1 cellular context compared by ENCODE assay signal in the genomic region with DNA sequence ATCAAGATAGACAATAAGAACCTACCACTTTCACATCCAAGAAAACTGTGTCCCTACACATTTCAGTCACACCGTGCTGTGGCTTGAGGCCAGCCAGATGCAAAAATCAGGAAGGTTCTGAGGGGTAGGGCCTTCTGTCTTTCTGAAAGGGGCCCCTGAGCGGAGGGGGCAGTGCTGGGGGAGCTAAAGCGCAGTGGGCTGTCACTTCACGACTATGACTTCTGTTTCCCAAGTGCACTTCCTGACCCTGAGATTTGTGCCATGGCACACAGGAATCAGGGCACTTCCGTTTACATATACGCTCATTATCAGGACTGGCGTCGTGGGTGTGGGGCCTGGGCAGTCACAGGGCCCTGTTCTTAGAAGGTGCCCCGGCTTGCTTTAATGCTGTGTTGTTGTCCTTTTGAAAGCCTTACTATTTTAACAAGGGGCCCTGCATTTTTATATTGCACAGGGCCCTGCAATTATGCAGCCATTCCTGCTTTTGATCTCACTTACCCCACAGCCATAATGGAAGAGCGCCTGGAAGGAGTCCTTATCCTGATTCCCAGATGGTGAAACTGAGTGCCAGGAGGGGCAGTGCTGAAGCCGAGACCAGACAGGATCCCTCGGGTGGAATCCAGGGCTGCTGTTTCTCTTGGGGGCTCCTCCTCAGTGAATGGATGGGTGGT.
TF ChIP-seq lines count a peak whose summit lies in the region.

No MANE protein-coding gene starts in this region.

TF ChIP-seq in HepG2, 621 proteins besides CTCF, POLR2A, EP300 and RAD21 (continued from another document and continues in another):
- TF ChIP-seq, protein P1, sequence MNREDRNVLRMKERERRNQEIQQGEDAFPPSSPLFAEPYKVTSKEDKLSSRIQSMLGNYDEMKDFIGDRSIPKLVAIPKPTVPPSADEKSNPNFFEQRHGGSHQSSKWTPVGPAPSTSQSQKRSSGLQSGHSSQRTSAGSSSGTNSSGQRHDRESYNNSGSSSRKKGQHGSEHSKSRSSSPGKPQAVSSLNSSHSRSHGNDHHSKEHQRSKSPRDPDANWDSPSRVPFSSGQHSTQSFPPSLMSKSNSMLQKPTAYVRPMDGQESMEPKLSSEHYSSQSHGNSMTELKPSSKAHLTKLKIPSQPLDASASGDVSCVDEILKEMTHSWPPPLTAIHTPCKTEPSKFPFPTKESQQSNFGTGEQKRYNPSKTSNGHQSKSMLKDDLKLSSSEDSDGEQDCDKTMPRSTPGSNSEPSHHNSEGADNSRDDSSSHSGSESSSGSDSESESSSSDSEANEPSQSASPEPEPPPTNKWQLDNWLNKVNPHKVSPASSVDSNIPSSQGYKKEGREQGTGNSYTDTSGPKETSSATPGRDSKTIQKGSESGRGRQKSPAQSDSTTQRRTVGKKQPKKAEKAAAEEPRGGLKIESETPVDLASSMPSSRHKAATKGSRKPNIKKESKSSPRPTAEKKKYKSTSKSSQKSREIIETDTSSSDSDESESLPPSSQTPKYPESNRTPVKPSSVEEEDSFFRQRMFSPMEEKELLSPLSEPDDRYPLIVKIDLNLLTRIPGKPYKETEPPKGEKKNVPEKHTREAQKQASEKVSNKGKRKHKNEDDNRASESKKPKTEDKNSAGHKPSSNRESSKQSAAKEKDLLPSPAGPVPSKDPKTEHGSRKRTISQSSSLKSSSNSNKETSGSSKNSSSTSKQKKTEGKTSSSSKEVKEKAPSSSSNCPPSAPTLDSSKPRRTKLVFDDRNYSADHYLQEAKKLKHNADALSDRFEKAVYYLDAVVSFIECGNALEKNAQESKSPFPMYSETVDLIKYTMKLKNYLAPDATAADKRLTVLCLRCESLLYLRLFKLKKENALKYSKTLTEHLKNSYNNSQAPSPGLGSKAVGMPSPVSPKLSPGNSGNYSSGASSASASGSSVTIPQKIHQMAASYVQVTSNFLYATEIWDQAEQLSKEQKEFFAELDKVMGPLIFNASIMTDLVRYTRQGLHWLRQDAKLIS (CRISPR knock-in tag; IDR thresholded peaks at IDR 0.05) = no peak
- TF ChIP-seq ZNF678 (CRISPR knock-in tag; IDR thresholded peaks at IDR 0.05) = no peak
- TF ChIP-seq, protein P2, sequence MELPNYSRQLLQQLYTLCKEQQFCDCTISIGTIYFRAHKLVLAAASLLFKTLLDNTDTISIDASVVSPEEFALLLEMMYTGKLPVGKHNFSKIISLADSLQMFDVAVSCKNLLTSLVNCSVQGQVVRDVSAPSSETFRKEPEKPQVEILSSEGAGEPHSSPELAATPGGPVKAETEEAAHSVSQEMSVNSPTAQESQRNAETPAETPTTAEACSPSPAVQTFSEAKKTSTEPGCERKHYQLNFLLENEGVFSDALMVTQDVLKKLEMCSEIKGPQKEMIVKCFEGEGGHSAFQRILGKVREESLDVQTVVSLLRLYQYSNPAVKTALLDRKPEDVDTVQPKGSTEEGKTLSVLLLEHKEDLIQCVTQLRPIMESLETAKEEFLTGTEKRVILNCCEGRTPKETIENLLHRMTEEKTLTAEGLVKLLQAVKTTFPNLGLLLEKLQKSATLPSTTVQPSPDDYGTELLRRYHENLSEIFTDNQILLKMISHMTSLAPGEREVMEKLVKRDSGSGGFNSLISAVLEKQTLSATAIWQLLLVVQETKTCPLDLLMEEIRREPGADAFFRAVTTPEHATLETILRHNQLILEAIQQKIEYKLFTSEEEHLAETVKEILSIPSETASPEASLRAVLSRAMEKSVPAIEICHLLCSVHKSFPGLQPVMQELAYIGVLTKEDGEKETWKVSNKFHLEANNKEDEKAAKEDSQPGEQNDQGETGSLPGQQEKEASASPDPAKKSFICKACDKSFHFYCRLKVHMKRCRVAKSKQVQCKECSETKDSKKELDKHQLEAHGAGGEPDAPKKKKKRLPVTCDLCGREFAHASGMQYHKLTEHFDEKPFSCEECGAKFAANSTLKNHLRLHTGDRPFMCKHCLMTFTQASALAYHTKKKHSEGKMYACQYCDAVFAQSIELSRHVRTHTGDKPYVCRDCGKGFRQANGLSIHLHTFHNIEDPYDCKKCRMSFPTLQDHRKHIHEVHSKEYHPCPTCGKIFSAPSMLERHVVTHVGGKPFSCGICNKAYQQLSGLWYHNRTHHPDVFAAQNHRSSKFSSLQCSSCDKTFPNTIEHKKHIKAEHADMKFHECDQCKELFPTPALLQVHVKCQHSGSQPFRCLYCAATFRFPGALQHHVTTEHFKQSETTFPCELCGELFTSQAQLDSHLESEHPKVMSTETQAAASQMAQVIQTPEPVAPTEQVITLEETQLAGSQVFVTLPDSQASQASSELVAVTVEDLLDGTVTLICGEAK (IDR thresholded peaks at IDR 0.05) = no peak
- TF ChIP-seq, protein P2 (CRISPR knock-in tag; IDR thresholded peaks at IDR 0.05) = no peak
- TF ChIP-seq ZBTB20 (CRISPR knock-in tag; IDR thresholded peaks at IDR 0.05; ENCODE audit: borderline replicate concordance, low read depth) = no peak
- no peak for TF ChIP-seq YEATS2 (CRISPR knock-in tag; IDR thresholded peaks at IDR 0.05; ENCODE audit: borderline replicate concordance)
- TF ChIP-seq ZFYVE20 (CRISPR knock-in tag; IDR thresholded peaks at IDR 0.05; ENCODE audit: borderline replicate concordance, low read depth) = no peak
- no peak for TF ChIP-seq ZKSCAN5 (CRISPR knock-in tag; IDR thresholded peaks at IDR 0.05)
- TF ChIP-seq ZNF3 (CRISPR knock-in tag; IDR thresholded peaks at IDR 0.05) = no peak
- TF ChIP-seq DNMT3B (CRISPR knock-in tag; conservative IDR thresholded peaks at IDR 0.05) = 0 out of 2 replicates have a peak, but pooled peaks have one; percentile 60
- no peak for TF ChIP-seq SMAD9 (CRISPR knock-in tag; IDR thresholded peaks at IDR 0.05)
- TF ChIP-seq, protein P3, sequence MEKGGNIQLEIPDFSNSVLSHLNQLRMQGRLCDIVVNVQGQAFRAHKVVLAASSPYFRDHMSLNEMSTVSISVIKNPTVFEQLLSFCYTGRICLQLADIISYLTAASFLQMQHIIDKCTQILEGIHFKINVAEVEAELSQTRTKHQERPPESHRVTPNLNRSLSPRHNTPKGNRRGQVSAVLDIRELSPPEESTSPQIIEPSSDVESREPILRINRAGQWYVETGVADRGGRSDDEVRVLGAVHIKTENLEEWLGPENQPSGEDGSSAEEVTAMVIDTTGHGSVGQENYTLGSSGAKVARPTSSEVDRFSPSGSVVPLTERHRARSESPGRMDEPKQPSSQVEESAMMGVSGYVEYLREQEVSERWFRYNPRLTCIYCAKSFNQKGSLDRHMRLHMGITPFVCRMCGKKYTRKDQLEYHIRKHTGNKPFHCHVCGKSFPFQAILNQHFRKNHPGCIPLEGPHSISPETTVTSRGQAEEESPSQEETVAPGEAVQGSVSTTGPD (CRISPR knock-in tag; IDR thresholded peaks at IDR 0.05) = peak; percentile 45; the same call in 1 of the 2 replicates
- no peak for TF ChIP-seq MEIS1 (CRISPR knock-in tag; IDR thresholded peaks at IDR 0.05; ENCODE audit: borderline replicate concordance)
- TF ChIP-seq, protein P4, sequence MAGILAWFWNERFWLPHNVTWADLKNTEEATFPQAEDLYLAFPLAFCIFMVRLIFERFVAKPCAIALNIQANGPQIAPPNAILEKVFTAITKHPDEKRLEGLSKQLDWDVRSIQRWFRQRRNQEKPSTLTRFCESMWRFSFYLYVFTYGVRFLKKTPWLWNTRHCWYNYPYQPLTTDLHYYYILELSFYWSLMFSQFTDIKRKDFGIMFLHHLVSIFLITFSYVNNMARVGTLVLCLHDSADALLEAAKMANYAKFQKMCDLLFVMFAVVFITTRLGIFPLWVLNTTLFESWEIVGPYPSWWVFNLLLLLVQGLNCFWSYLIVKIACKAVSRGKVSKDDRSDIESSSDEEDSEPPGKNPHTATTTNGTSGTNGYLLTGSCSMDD (CRISPR knock-in tag; IDR thresholded peaks at IDR 0.05) = no peak
- no peak for TF ChIP-seq HOXA7 (CRISPR knock-in tag; IDR thresholded peaks at IDR 0.05)
- TF ChIP-seq ZNF781 (CRISPR knock-in tag; IDR thresholded peaks at IDR 0.05; ENCODE audit: borderline replicate concordance, not compliant biosample characterization) = no peak
- 0 out of 2 replicates have a peak, but pooled peaks have one; percentile 4 for TF ChIP-seq SP4 (CRISPR knock-in tag; IDR thresholded peaks at IDR 0.05)
- no peak for TF ChIP-seq FOXA1 (IDR thresholded peaks at IDR 0.05)
- TF ChIP-seq FOXA1 (CRISPR knock-in tag; IDR thresholded peaks at IDR 0.05) = no peak
- no peak for TF ChIP-seq CBX2 (IDR thresholded peaks at IDR 0.05; ENCODE audit: low read depth, low read length)
- no peak for TF ChIP-seq CBX2 (CRISPR knock-in tag; IDR thresholded peaks at IDR 0.05; ENCODE audit: low read depth)
- no peak for TF ChIP-seq ZNF121 (CRISPR knock-in tag; IDR thresholded peaks at IDR 0.05)
- 0 out of 2 replicates have a peak, but pooled peaks have one; percentile 6 for TF ChIP-seq KLF11 (CRISPR knock-in tag; IDR thresholded peaks at IDR 0.05)
- no peak for TF ChIP-seq NRL (CRISPR knock-in tag; IDR thresholded peaks at IDR 0.05; ENCODE audit: borderline replicate concordance)
- no peak for TF ChIP-seq IKZF1 (IDR thresholded peaks at IDR 0.05)
- no peak for TF ChIP-seq GTF2F1 (IDR thresholded peaks at IDR 0.05; ENCODE audit: low read length)
- no peak for TF ChIP-seq SIX1 (CRISPR knock-in tag; IDR thresholded peaks at IDR 0.05; ENCODE audit: borderline replicate concordance)
- no peak; the same call in 1 of the 2 replicates for TF ChIP-seq ZNF615 (CRISPR knock-in tag; IDR thresholded peaks at IDR 0.05; ENCODE audit: borderline replicate concordance)
- no peak for TF ChIP-seq ZNF567 (CRISPR knock-in tag; IDR thresholded peaks at IDR 0.05; ENCODE audit: borderline replicate concordance)
- no peak for TF ChIP-seq MLLT10 (CRISPR knock-in tag; IDR thresholded peaks at IDR 0.05)
- no peak; the same call in 1 of the 2 replicates for TF ChIP-seq PITX1 (CRISPR knock-in tag; IDR thresholded peaks at IDR 0.05)
- no peak for TF ChIP-seq FIP1L1 (IDR thresholded peaks at IDR 0.05; ENCODE audit: borderline replicate concordance, insufficient read depth, low read depth, low read length)
- TF ChIP-seq RCOR2 (CRISPR knock-in tag; IDR thresholded peaks at IDR 0.05) = no peak
- TF ChIP-seq, protein P5, sequence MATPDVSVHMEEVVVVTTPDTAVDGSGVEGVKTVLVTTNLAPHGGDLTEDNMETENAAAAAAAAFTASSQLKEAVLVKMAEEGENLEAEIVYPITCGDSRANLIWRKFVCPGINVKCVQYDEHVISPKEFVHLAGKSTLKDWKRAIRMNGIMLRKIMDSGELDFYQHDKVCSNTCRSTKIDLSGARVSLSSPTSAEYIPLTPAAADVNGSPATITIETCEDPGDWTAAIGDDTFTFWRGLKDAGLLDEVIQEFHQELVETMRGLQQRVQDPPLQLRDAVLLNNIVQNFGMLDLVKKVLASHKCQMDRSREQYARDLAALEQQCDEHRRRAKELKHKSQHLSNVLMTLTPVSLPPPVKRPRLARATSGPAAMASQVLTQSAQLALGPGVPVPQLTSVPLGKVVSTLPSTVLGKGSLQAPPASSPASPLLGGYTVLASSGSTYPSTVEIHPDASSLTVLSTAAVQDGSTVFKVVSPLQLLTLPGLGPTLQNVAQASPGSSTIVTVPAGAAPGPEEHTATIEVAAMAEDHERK (CRISPR knock-in tag; IDR thresholded peaks at IDR 0.05; ENCODE audit: low read depth) = no peak
- TF ChIP-seq, protein P6, sequence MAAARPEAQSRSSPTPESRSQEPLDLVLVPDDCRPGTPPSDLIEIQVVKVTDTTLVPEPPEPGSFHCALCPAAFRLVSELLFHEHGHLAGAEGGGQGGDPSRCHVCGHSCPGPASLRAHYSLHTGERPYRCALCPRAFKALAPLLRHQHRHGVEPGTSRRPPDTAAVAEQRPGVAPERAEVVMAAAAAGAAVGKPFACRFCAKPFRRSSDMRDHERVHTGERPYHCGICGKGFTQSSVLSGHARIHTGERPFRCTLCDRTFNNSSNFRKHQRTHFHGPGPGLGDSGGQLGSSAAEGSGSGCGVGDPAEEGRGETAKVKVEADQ (CRISPR knock-in tag; IDR thresholded peaks at IDR 0.05; ENCODE audit: borderline replicate concordance) = peak; percentile 9; the same call in 1 of the 2 replicates
- TF ChIP-seq FOXM1 (CRISPR knock-in tag; IDR thresholded peaks at IDR 0.05) = no peak
- TF ChIP-seq, protein P7, sequence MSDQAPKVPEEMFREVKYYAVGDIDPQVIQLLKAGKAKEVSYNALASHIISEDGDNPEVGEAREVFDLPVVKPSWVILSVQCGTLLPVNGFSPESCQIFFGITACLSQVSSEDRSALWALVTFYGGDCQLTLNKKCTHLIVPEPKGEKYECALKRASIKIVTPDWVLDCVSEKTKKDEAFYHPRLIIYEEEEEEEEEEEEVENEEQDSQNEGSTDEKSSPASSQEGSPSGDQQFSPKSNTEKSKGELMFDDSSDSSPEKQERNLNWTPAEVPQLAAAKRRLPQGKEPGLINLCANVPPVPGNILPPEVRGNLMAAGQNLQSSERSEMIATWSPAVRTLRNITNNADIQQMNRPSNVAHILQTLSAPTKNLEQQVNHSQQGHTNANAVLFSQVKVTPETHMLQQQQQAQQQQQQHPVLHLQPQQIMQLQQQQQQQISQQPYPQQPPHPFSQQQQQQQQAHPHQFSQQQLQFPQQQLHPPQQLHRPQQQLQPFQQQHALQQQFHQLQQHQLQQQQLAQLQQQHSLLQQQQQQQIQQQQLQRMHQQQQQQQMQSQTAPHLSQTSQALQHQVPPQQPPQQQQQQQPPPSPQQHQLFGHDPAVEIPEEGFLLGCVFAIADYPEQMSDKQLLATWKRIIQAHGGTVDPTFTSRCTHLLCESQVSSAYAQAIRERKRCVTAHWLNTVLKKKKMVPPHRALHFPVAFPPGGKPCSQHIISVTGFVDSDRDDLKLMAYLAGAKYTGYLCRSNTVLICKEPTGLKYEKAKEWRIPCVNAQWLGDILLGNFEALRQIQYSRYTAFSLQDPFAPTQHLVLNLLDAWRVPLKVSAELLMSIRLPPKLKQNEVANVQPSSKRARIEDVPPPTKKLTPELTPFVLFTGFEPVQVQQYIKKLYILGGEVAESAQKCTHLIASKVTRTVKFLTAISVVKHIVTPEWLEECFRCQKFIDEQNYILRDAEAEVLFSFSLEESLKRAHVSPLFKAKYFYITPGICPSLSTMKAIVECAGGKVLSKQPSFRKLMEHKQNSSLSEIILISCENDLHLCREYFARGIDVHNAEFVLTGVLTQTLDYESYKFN (CRISPR knock-in tag; conservative IDR thresholded peaks at IDR 0.05) = no peak
